Comparison of ENCODE assay signal across 8 cellular contexts in genomic region chr12:94584370-94584769, GRCh38.
"Had no signal": no experiment of that assay in that cellular context is flagged by ENCODE, and none has a peak within 500 bp of the region (broad histone marks: within the 10 kb centered on the region; RNA-seq: fewer than 3 reads in every experiment).

No MANE protein-coding gene starts in this region.

- H3K27ac ChIP-seq: HL-60, KMS-11 had no signal

- ATAC-seq: HepG2, K562 had no signal

- H3K27ac Mint-ChIP-seq: IgD-negative memory B cell had no signal

- H3K4me3 Mint-ChIP-seq: IgD-negative memory B cell had no signal

- H3K4me2 ChIP-seq: KMS-11 had no signal

- H3K9ac ChIP-seq: KMS-11 had no signal

- H3K4me3 ChIP-seq: K562 had no signal

- DNase-seq: IMR-90, KBM-7, KG1 had no signal

- H3K27me3 Mint-ChIP-seq: IgD-negative memory B cell had no signal
